Comparison of ENCODE assay signal across 9 cellular contexts in genomic region chr7:1455241-1455939, GRCh38. TPM values are rescaled to one million over a fixed set of nuclear protein-coding genes. Genes with fewer than 3 reads are reported as not detected.
DNase-seq lines count a peak whose midpoint lies in the region; ATAC-seq and TF ChIP-seq lines count a peak whose summit lies in the region.
"Had no signal": no experiment of that assay in that cellular context is flagged by ENCODE, and none has a peak within 500 bp of the region (broad histone marks: within the 10 kb centered on the region; RNA-seq: fewer than 3 reads in every experiment).

No MANE protein-coding gene starts in this region.

- H3K27ac ChIP-seq in heart right ventricle (peak overlapping the region; percentile 36 to 87 (median 72)), breast epithelium (peak overlapping the region; percentile 74 to 84), right lobe of liver (peak overlapping the region; percentile 47 to 68 (median 60)), urinary bladder (ENCODE audit: low read depth) (peak overlapping the region; percentile 54)

- H3K9me3 ChIP-seq in heart right ventricle (no peaks in the 10 kb centered on the region), breast epithelium (no peaks in the 10 kb centered on the region), right lobe of liver (no peaks in the 10 kb centered on the region)

- TF ChIP-seq POLR2A in breast epithelium (IDR thresholded peaks at IDR 0.05) (no peak), right lobe of liver (IDR thresholded peaks at IDR 0.05) (peak; percentile 34)

- WGBS in heart right ventricle, 2 donors, result 73 to 79% methylated on average over 23 to 26 of the region's 26 CpGs
- WGBS in right lobe of liver (ENCODE audit: insufficient coverage, low coverage, low lambda C conversion rate, missing lambda C conversion rate), result 32% methylated on average over 7 of the region's 26 CpGs
- WGBS in urinary bladder, result 78% methylated on average over 26 of the region's 26 CpGs

- intact Hi-C loops in heart right ventricle (cut with DNase I), result no loop called here
- intact Hi-C loops in Right ventricle myocardium superior (cut with DNase I), result no loop called here
- intact Hi-C loops in breast epithelium (cut with DNase I; ENCODE audit: low total_unique reads), result no loop called here
- intact Hi-C loops in right lobe of liver (cut with DNase I), result no loop called here

- no peak for TF ChIP-seq CTCF in heart right ventricle (IDR thresholded peaks at IDR 0.05)
- no peak for TF ChIP-seq CTCF in breast epithelium (IDR thresholded peaks at IDR 0.05)
- no peak for TF ChIP-seq CTCF in right lobe of liver (IDR thresholded peaks at IDR 0.05)

- H3K4me3 ChIP-seq in heart right ventricle, result peak overlapping the region in 9 of 10 donors; percentile 4 to 47 (median 26)
- peak overlapping the region in 2 of 3 donors; percentile 47 to 65 for H3K4me3 ChIP-seq in breast epithelium
- H3K4me3 ChIP-seq in right lobe of liver, result peak overlapping the region in 2 of 3 donors; percentile 2 to 7
- no peak overlapping the region for H3K4me3 ChIP-seq in urinary bladder (ENCODE audit: low read depth, low read length)

- H3K36me3 ChIP-seq in heart right ventricle (peaks cover 0 to 3% (median 0%) of the 10 kb centered on the region in 9 donors), breast epithelium (no peaks in the 10 kb centered on the region), right lobe of liver (no peaks in the 10 kb centered on the region), urinary bladder (ENCODE audit: insufficient read depth) (no peaks in the 10 kb centered on the region)

- ATAC-seq in heart right ventricle, result peak in 1 of 8 donors; percentile 1
- no peak for ATAC-seq in Right ventricle myocardium superior (ENCODE audit: poor library complexity)
- peak; percentile 18 to 50 (median 33) for ATAC-seq in right lobe of liver
- ATAC-seq in GM19452 (IDR thresholded peaks at IDR 0.05; ENCODE audit: unreplicated experiment), result no peak
- no peak for ATAC-seq in HG02870 (IDR thresholded peaks at IDR 0.05; ENCODE audit: unreplicated experiment)
- ATAC-seq: activated CD8-positive, alpha-beta T cell treated with anti-CD3 and anti-CD28 coated beads for 36 hours had no signal

- H3K4me1 ChIP-seq in heart right ventricle (peaks cover 17 to 67% (median 51%) of the 10 kb centered on the region in 9 donors), breast epithelium (peaks cover 6 to 9% of the 10 kb centered on the region in 2 donors), right lobe of liver (peaks cover 0 to 28% (median 5%) of the 10 kb centered on the region in 4 donors), urinary bladder (ENCODE audit: insufficient read depth) (no peaks in the 10 kb centered on the region)

- H3K27me3 ChIP-seq in heart right ventricle (no peaks in the 10 kb centered on the region), breast epithelium (no peaks in the 10 kb centered on the region), right lobe of liver (no peaks in the 10 kb centered on the region)

- no peak for DNase-seq in heart right ventricle
- no peak for DNase-seq in Right ventricle myocardium superior
- peak; percentile 86 to 88 for DNase-seq in breast epithelium (ENCODE audit: low spot score in 2 of 2)
- peak; percentile 73 to 92 (median 87) for DNase-seq in right lobe of liver
- no peak for DNase-seq in T-helper 9 cell
- DNase-seq: activated CD8-positive, alpha-beta T cell treated with anti-CD3 and anti-CD28 coated beads for 36 hours had no signal

RNA-seq across cellular contexts. Expression of gene MICALL2, which starts 3.9 kb away (rescaled TPM):
- total RNA-seq in heart right ventricle (10 to 100 TPM in 2 of 10 donors, 1 to 10 TPM in 8; 4.6 to 14.9 (median 7.5) TPM), Right ventricle myocardium superior (6.2 TPM), breast epithelium (10 to 100 TPM in 2 of 3 donors, 1 to 10 TPM in 1; 4.0 to 20.0 (median 15.8) TPM), right lobe of liver (10 to 100 TPM in 5 of 6 experiments, 1 to 10 TPM in 1; 8.2 to 23.8 (median 13.6) TPM), urinary bladder (8.4 TPM)
- polyA plus RNA-seq in heart right ventricle (10 to 100 TPM; 18.9 to 38.3 TPM), urinary bladder (40.0 TPM)

RNA-seq across cellular contexts. Expression of gene INTS1, which starts 48.8 kb away (rescaled TPM):
- total RNA-seq in heart right ventricle (10 to 100 TPM; 41.5 to 59.4 (median 45.4) TPM), Right ventricle myocardium superior (29.2 TPM), breast epithelium (10 to 100 TPM; 27.5 to 32.1 (median 27.7) TPM), right lobe of liver (10 to 100 TPM; 30.1 to 49.6 (median 41.2) TPM), urinary bladder (13.7 TPM)
- polyA plus RNA-seq in heart right ventricle (10 to 100 TPM; 42.4 to 58.0 TPM), urinary bladder (55.6 TPM)

Comparison
In these comparisons a context has a peak if more than half of its experiments do, and no peak if none do; other contexts are left out.
1. ATAC-seq: peak in right lobe of liver (4 of 4); none in Right ventricle myocardium superior (single experiment), GM19452 (single experiment) and HG02870 (single experiment).
2. DNase-seq: peak in breast epithelium (2 of 2) and right lobe of liver (3 of 3); none in heart right ventricle (0 of 2), Right ventricle myocardium superior (single experiment) and T-helper 9 cell (single experiment).
3. Peak in every context shown above with its lines, with median percentiles within 50 percentile points of each other: H3K27ac ChIP-seq.